Comparison of ENCODE assay signal across 1 cellular context in the genomic region with DNA sequence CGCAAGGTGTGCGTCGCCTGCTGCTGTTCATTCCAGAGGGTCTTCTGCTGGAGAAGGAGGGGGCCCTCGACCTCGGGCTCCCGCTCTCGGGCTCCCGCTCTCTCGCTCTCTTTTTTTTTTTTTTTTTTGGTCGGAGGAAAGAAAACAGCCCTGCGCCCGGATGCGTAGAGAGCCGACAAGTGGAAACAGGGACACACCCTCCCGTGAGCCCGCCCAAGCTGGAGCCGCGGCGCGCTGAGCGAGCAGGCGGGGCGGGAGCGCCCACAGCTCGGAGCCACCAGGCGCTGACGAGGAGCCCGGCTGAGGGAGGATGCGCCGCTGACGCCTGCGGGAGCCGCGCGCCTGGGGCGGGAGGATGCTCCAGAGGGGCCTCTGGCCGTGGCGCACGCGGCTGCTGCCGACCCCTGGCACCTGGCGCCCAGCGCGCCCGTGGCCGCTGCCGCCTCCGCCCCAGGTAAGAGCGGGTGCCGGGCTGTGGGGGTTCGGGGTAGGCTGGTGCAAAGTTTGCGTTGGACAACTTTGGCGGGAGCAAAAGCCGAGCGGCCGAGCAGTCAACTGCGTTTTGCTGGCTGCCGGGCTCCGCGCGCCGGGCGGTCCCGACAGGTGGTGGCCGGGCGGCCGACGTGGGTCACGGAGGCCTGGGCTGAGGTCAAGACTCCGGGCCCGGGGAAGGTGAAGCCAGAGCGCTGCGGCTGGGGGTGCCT.
TF ChIP-seq lines count a peak whose summit lies in the region.

A gene with protein sequence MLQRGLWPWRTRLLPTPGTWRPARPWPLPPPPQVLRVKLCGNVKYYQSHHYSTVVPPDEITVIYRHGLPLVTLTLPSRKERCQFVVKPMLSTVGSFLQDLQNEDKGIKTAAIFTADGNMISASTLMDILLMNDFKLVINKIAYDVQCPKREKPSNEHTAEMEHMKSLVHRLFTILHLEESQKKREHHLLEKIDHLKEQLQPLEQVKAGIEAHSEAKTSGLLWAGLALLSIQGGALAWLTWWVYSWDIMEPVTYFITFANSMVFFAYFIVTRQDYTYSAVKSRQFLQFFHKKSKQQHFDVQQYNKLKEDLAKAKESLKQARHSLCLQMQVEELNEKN (plus strand): TSS at position 264 of the 704 bp plus-strand sequence. CDS start 92 bp downstream, at position 356.

TF ChIP-seq in K562, 482 proteins besides CTCF, POLR2A, EP300 and RAD21 (continued from another document):
- TF ChIP-seq ZBTB26 (CRISPR knock-in tag; IDR thresholded peaks at IDR 0.05) = no peak
- TF ChIP-seq PURB (CRISPR knock-in tag; IDR thresholded peaks at IDR 0.05; ENCODE audit: low read depth) = no peak
- no peak for TF ChIP-seq CSDE1 (IDR thresholded peaks at IDR 0.05)
- TF ChIP-seq ELK1 (CRISPR knock-in tag; IDR thresholded peaks at IDR 0.05) = no peak
- TF ChIP-seq DIDO1 (tag; IDR thresholded peaks at IDR 0.05; ENCODE audit: low read depth) = no peak
- TF ChIP-seq, protein P1, sequence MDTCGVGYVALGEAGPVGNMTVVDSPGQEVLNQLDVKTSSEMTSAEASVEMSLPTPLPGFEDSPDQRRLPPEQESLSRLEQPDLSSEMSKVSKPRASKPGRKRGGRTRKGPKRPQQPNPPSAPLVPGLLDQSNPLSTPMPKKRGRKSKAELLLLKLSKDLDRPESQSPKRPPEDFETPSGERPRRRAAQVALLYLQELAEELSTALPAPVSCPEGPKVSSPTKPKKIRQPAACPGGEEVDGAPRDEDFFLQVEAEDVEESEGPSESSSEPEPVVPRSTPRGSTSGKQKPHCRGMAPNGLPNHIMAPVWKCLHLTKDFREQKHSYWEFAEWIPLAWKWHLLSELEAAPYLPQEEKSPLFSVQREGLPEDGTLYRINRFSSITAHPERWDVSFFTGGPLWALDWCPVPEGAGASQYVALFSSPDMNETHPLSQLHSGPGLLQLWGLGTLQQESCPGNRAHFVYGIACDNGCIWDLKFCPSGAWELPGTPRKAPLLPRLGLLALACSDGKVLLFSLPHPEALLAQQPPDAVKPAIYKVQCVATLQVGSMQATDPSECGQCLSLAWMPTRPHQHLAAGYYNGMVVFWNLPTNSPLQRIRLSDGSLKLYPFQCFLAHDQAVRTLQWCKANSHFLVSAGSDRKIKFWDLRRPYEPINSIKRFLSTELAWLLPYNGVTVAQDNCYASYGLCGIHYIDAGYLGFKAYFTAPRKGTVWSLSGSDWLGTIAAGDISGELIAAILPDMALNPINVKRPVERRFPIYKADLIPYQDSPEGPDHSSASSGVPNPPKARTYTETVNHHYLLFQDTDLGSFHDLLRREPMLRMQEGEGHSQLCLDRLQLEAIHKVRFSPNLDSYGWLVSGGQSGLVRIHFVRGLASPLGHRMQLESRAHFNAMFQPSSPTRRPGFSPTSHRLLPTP (IDR thresholded peaks at IDR 0.05; ENCODE audit: borderline replicate concordance, extremely low read depth, insufficient read length) = no peak
- TF ChIP-seq, protein P2, sequence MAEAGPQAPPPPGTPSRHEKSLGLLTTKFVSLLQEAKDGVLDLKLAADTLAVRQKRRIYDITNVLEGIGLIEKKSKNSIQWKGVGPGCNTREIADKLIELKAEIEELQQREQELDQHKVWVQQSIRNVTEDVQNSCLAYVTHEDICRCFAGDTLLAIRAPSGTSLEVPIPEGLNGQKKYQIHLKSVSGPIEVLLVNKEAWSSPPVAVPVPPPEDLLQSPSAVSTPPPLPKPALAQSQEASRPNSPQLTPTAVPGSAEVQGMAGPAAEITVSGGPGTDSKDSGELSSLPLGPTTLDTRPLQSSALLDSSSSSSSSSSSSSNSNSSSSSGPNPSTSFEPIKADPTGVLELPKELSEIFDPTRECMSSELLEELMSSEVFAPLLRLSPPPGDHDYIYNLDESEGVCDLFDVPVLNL (CRISPR knock-in tag; IDR thresholded peaks at IDR 0.05; ENCODE audit: low read depth) = no peak
- TF ChIP-seq ZNF41 (CRISPR knock-in tag; conservative IDR thresholded peaks at IDR 0.05) = no peak
- TF ChIP-seq SIRT6 (IDR thresholded peaks at IDR 0.05; ENCODE audit: low read depth, low read length) = no peak
- TF ChIP-seq XRCC5 (IDR thresholded peaks at IDR 0.05; ENCODE audit: low read depth, low read length) = no peak
- TF ChIP-seq, protein P3, sequence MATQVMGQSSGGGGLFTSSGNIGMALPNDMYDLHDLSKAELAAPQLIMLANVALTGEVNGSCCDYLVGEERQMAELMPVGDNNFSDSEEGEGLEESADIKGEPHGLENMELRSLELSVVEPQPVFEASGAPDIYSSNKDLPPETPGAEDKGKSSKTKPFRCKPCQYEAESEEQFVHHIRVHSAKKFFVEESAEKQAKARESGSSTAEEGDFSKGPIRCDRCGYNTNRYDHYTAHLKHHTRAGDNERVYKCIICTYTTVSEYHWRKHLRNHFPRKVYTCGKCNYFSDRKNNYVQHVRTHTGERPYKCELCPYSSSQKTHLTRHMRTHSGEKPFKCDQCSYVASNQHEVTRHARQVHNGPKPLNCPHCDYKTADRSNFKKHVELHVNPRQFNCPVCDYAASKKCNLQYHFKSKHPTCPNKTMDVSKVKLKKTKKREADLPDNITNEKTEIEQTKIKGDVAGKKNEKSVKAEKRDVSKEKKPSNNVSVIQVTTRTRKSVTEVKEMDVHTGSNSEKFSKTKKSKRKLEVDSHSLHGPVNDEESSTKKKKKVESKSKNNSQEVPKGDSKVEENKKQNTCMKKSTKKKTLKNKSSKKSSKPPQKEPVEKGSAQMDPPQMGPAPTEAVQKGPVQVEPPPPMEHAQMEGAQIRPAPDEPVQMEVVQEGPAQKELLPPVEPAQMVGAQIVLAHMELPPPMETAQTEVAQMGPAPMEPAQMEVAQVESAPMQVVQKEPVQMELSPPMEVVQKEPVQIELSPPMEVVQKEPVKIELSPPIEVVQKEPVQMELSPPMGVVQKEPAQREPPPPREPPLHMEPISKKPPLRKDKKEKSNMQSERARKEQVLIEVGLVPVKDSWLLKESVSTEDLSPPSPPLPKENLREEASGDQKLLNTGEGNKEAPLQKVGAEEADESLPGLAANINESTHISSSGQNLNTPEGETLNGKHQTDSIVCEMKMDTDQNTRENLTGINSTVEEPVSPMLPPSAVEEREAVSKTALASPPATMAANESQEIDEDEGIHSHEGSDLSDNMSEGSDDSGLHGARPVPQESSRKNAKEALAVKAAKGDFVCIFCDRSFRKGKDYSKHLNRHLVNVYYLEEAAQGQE (CRISPR knock-in tag; IDR thresholded peaks at IDR 0.05; ENCODE audit: low read depth) = 0 out of 2 replicates have a peak, but pooled peaks have one; percentile 17
- no peak for TF ChIP-seq SRSF9 (IDR thresholded peaks at IDR 0.05; ENCODE audit: borderline replicate concordance, low read depth, low read length)
